In genomic region chr6:44278316-44278715, GRCh38 we compare ENCODE assay signal across 25 cellular contexts. TPM values are rescaled to one million over a fixed set of nuclear protein-coding genes. Genes with fewer than 3 reads are reported as not detected.
"Had no signal": no experiment of that assay in that cellular context is flagged by ENCODE, and none has a peak within 500 bp of the region (broad histone marks: within the 10 kb centered on the region; RNA-seq: fewer than 3 reads in every experiment).

No MANE protein-coding gene starts in this region.

- H2AFZ ChIP-seq: PC-9 had no signal

- H3K4me2 ChIP-seq: PC-9 had no signal

- H3K27ac ChIP-seq: PC-9, RWPE1 had no signal

- DNase-seq: activated CD4-positive, alpha-beta T cell treated with anti-CD3 and anti-CD28 coated beads, Interleukin-2, amount 10 ng/mL, durations not matched to agents 7 days and 5 days; activated CD4-positive, alpha-beta T cell treated with anti-CD3 and anti-CD28 coated beads, Interleukin-2, amount 50 U/mL, for 48 hours; activated CD8-positive, alpha-beta T cell treated with anti-CD3 and anti-CD28 coated beads, Interleukin-2, amount 10 ng/mL, durations not matched to agents 7 days and 5 days; activated gamma-delta T cell; activated naive CD4-positive, alpha-beta T cell treated with Interleukin-2 at 50 U/mL for 16 hours; activated naive CD8-positive, alpha-beta T cell treated with anti-CD3 and anti-CD28 coated beads, Interleukin-2, amount 10 ng/mL, durations not matched to agents 7 days and 5 days; activated T-cell treated with anti-CD3 and anti-CD28 coated beads, Interleukin-2, amount 50 U/mL, for 24 hours; central memory CD4-positive, alpha-beta T cell; NCI-H1092 treated with DMSO at 0.1 percent for 48 hours; NCI-H1417; NCI-H1694; NCI-H1930; NCI-H2081 treated with DMSO at 0.1 percent for 48 hours; NCI-H226; NCI-H446 treated with DMSO at 0.1 percent for 48 hours; PC-9; SIG-M5 had no signal

- H3K4me3 ChIP-seq: K562, PC-9 had no signal

RNA-seq across cellular contexts. Expression of gene TMEM151B, which starts 8.1 kb away (rescaled TPM):
- total RNA-seq: activated CD4-positive, alpha-beta T cell treated with anti-CD3 and anti-CD28 coated beads, Interleukin-2, amount 10 ng/mL, durations not matched to agents 7 days and 5 days; activated CD8-positive, alpha-beta T cell treated with anti-CD3 and anti-CD28 coated beads, Interleukin-2, amount 10 ng/mL, durations not matched to agents 7 days and 5 days; activated naive CD8-positive, alpha-beta T cell treated with anti-CD3 and anti-CD28 coated beads, Interleukin-2, amount 10 ng/mL, durations not matched to agents 7 days and 5 days; activated T-helper 2 cell treated with anti-CD3 and anti-CD28 coated beads, Interferon-gamma antibody, Interleukin-2, Interleukin-4, amounts not matched to agents 10 μg/mL and 5 μg/mL and 100 μg/mL, durations not matched to agents 14 hours and 24 hours and 36 hours; bronchial epithelial cell; K562; M059J; PC-9; Right ventricle myocardium inferior; T-helper 1 cell treated with Interleukin-12 subunit alpha and Interleukin-12 subunit beta and Interleukin-4 antibody, amounts not matched to agents 30 ng/mL and 1 ng/mL, for 36 hours; T-helper 2 cell treated with Interferon-gamma antibody and Interleukin-4, amounts not matched to agents 100 ng/mL and 5 ng/mL, for 36 hours had no signal
- polyA plus RNA-seq: K562 had no signal
